In the genomic region with DNA sequence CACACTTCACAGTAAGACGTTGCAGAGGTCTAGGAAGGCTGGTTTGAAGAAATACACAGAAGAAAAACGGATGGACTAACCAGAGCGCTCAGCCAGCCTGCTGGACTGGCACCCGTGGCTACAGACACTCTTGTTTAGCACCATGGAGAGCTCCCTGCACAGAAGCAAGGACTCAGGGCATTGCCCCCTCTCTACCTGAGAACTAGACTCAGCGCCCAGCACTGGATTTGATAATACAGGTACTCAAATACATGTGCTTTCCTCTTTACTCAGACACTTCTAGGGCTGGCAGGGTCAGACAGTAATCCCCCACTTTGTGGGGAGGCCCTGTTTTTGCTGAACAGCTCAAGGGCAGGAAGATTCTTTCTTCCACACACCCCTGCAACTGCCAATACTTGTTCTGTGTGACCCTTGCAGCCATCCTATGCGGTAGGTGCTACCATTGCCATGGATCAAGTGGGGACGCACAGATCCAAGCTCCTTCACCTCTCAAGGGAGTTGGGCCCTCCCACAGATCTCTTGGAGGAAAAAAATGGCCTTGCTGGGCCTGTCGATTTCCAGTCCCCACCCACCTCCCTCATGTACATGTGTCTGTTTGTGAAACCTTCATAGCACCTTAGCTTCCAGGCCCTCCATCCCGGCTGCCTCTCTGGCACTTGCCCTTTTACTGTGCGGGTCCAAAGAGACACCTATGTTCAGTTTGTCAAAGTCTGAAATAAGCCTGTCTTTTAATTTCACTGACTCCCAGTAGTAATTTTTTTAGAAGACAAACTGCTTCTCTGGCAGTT, we compare ENCODE assay signal across 9 cellular contexts. TPM values are rescaled to one million over a fixed set of nuclear protein-coding genes. Genes with fewer than 3 reads are reported as not detected.
DNase-seq lines count a peak whose midpoint lies in the region; ATAC-seq, FAIRE-seq and TF ChIP-seq lines count a peak whose summit lies in the region.
"Had no signal": no experiment of that assay in that cellular context is flagged by ENCODE, and none has a peak within 500 bp of the region (broad histone marks: within the 10 kb centered on the region; RNA-seq: fewer than 3 reads in every experiment).

No MANE protein-coding gene starts in this region.

- no peak for ATAC-seq in HG02678 (IDR thresholded peaks at IDR 0.05; ENCODE audit: unreplicated experiment)
- ATAC-seq: T-cell had no signal

- H3K9me3 ChIP-seq in endodermal cell (ENCODE audit: control insufficient read depth, low read length), result no peaks in the 10 kb centered on the region

- H3K27ac Mint-ChIP-seq in endodermal cell, result no peak overlapping the region
- H3K27ac Mint-ChIP-seq: T-cell had no signal

- H3K9ac ChIP-seq in endodermal cell (ENCODE audit: extremely low read depth, low read length, poor library complexity, severe bottlenecking), result no peak overlapping the region

- FAIRE-seq in GM12892 (lab: Jason Lieb, UNC), result peak; percentile 5

- H3K9me3 Mint-ChIP-seq in endodermal cell, result no peaks in the 10 kb centered on the region
- H3K9me3 Mint-ChIP-seq: T-cell had no signal

- TF ChIP-seq CTCF in NB4 (IDR thresholded peaks at IDR 0.05; ENCODE audit: low read depth, low read length) (no peak), endodermal cell (conservative IDR thresholded peaks at IDR 0.05) (no peak), GM13977 (IDR thresholded peaks at IDR 0.05; ENCODE audit: extremely low read depth, insufficient read depth, missing control alignments) (no peak)

- H3K4me3 Mint-ChIP-seq in endodermal cell, result no peak overlapping the region
- H3K4me3 Mint-ChIP-seq: T-cell had no signal

- TF ChIP-seq POLR2A in GM12892 (IDR thresholded peaks at IDR 0.05; ENCODE audit: low read depth, low read length), result no peak
- TF ChIP-seq POLR2A in NB4 (IDR thresholded peaks at IDR 0.05; ENCODE audit: extremely low read depth, insufficient read length), result no peak

- H3K4me1 ChIP-seq in endodermal cell (ENCODE audit: control insufficient read depth, insufficient read depth, low read length), result no peaks in the 10 kb centered on the region

- in situ Hi-C loops in GM13977 (cut with MboI; ENCODE audit: low pct_unique_long_range_greater_than_20kb, low sequenced_read_pairs, unreplicated experiment), result no loop called here

- H3K36me3 ChIP-seq in endodermal cell (ENCODE audit: control insufficient read depth, insufficient read depth, low read length), result no peaks in the 10 kb centered on the region

- H3K4me3 ChIP-seq in NB4 (ENCODE audit: low read depth, low read length) (no peak overlapping the region), endodermal cell (ENCODE audit: low read length) (no peak overlapping the region)

- DNase-seq in GM12892 (ENCODE audit: insufficient read length) (no peak), NB4 (ENCODE audit: low read depth) (peak; percentile 77), endodermal cell (peak; percentile 85), myocyte (ENCODE audit: low read depth) (peak; percentile 53), middle frontal gyrus (ENCODE audit: extremely low spot score, low spot score) (no peak), HuH-7.5 (ENCODE audit: low spot score) (no peak), GM13977 (ENCODE audit: low spot score) (no peak)

- H3K27me3 Mint-ChIP-seq in endodermal cell (ENCODE audit: insufficient read depth), result peaks cover 5% of the 10 kb centered on the region
- H3K27me3 Mint-ChIP-seq: T-cell had no signal

- WGBS in endodermal cell (ENCODE audit: insufficient coverage in 1 of 2, insufficient read length in 1 of 2), 2 experiments, result 72 to 77% methylated on average over 10 of the region's 10 CpGs

- no peaks in the 10 kb centered on the region for H3K27me3 ChIP-seq in endodermal cell (ENCODE audit: control insufficient read depth, insufficient read depth, low read length, poor library complexity, severe bottlenecking)

- no peak overlapping the region for H3K27ac ChIP-seq in endodermal cell (ENCODE audit: low read depth, low read length)

- peaks cover 9% of the 10 kb centered on the region for H3K4me1 Mint-ChIP-seq in endodermal cell

- H3K36me3 Mint-ChIP-seq in endodermal cell (ENCODE audit: low read depth), result no peaks in the 10 kb centered on the region
- H3K36me3 Mint-ChIP-seq: T-cell had no signal

RNA-seq across cellular contexts. Expression of a gene that starts 5.1 kb away (rescaled TPM):
- 0.08 TPM for polyA plus RNA-seq in GM12892 (2012; ENCODE audit: missing spikeins)
- 1 to 10 TPM in 1 of 2 donors, under 1 TPM in 1; 0.73 to 1.9 TPM for total RNA-seq in endodermal cell
- 1.4 TPM for polyA plus RNA-seq in endodermal cell (2013, experiment 1 of 2)
- polyA plus RNA-seq in endodermal cell (2013, experiment 2 of 2), result 1.3 TPM
- 72.8 and 103 TPM in 2 replicates for total RNA-seq in myocyte
- 47.3 TPM for polyA plus RNA-seq in myocyte (2012)

RNA-seq across cellular contexts. Expression of a gene that starts 7.9 kb away (rescaled TPM):
- polyA plus RNA-seq in GM12892 (2012; ENCODE audit: missing spikeins), result 7.8 TPM
- 10 to 100 TPM; 16.6 to 19.6 TPM for total RNA-seq in endodermal cell
- 21.8 TPM for polyA plus RNA-seq in endodermal cell (2013, experiment 1 of 2)
- polyA plus RNA-seq in endodermal cell (2013, experiment 2 of 2), result 21.4 TPM
- 56.5 and 60.0 TPM in 2 replicates for total RNA-seq in myocyte
- polyA plus RNA-seq in myocyte (2012), result 36.7 TPM

RNA-seq across cellular contexts. Expression of a gene that starts 22.5 kb away (rescaled TPM):
- polyA plus RNA-seq in GM12892 (2012; ENCODE audit: missing spikeins), result not detected
- total RNA-seq in endodermal cell (under 1 TPM; 0.33 to 0.49 TPM), myocyte (0.70 and 1.3 TPM in 2 replicates)
- 0.61 TPM for polyA plus RNA-seq in endodermal cell (2013, experiment 1 of 2)
- 0.50 TPM for polyA plus RNA-seq in endodermal cell (2013, experiment 2 of 2)
- 1.2 TPM for polyA plus RNA-seq in myocyte (2012)

RNA-seq across cellular contexts. Expression of a gene that starts 27.7 kb away (rescaled TPM):
- polyA plus RNA-seq in GM12892 (2012; ENCODE audit: missing spikeins), result 24.9 TPM
- total RNA-seq in endodermal cell, result 10 to 100 TPM; 56.5 to 73.2 TPM
- 38.3 TPM for polyA plus RNA-seq in endodermal cell (2013, experiment 1 of 2)
- polyA plus RNA-seq in endodermal cell (2013, experiment 2 of 2), result 33.0 TPM
- total RNA-seq in myocyte, result 51.8 and 54.3 TPM in 2 replicates
- polyA plus RNA-seq in myocyte (2012), result 57.2 TPM

RNA-seq across cellular contexts. Expression of a gene that starts 35.9 kb away (rescaled TPM):
- not detected for polyA plus RNA-seq in GM12892 (2012; ENCODE audit: missing spikeins)
- total RNA-seq in endodermal cell (not detected), myocyte (0.08 and 0.88 TPM in 2 replicates)
- polyA plus RNA-seq in endodermal cell (2013, experiment 1 of 2), result 0.39 TPM
- polyA plus RNA-seq in endodermal cell (2013, experiment 2 of 2), result 0.58 TPM
- polyA plus RNA-seq in myocyte (2012), result 0.06 TPM

Comparison
In these comparisons a context has a peak if more than half of its experiments do, and no peak if none do; other contexts are left out.
1. DNase-seq: peak in NB4 (single experiment), endodermal cell (single experiment) and myocyte (single experiment); none in GM12892 (single experiment), middle frontal gyrus (single experiment), HuH-7.5 (single experiment) and GM13977 (single experiment).
2. RNA of a gene that starts 5.1 kb away (total RNA-seq): 72.8 to 103 TPM in myocyte; 0.73 to 1.9 TPM in endodermal cell; every median in the first group is over 10 times any median in the second.